Comparison of ENCODE assay signal across 1 cellular context in the genomic region with DNA sequence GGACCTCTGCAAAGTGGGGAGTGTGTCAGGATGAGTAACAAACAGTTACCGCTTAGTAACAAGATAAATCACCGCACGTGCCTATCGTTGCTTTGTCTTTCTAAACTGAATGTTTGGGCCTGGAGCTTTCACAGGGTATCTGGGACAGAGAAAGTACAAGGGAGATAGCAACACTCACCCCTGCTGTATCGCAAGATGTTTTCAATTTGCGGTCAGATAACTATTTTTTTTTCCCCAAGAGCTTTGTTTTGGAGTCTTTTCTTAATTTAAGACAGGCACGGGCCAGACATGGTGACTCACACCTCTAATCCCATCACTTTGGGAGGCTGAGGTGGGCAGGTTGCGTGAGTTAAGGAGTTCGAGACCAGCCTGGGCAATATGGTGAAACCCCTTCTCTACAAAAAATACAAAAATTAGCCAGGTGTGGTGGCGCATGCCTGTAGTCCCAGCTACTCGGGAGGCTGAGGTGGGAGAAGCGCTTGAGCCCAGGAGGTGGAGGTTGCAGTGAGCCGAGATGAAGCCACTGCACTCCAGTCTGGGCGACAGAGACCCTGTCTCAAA.
TF ChIP-seq lines count a peak whose summit lies in the region.

No MANE protein-coding gene starts in this region.

TF ChIP-seq in K562, 482 proteins besides CTCF, POLR2A, EP300 and RAD21 (continued from another document):
- TF ChIP-seq TEAD4 (IDR thresholded peaks at IDR 0.05; ENCODE audit: low read length) (peak; percentile 39), TEAD4 (CRISPR knock-in tag; IDR thresholded peaks at IDR 0.05; ENCODE audit: borderline replicate concordance) (no peak), CHD4 (IDR thresholded peaks at IDR 0.05; ENCODE audit: insufficient read depth, insufficient replicate concordance, low read depth, low read length, poor library complexity, severe bottlenecking) (no peak), BRF1 (IDR thresholded peaks at IDR 0.05; ENCODE audit: borderline replicate concordance, extremely low read depth, insufficient read length) (no peak)
